8 cellular contexts compared by ENCODE assay signal in the genomic region with DNA sequence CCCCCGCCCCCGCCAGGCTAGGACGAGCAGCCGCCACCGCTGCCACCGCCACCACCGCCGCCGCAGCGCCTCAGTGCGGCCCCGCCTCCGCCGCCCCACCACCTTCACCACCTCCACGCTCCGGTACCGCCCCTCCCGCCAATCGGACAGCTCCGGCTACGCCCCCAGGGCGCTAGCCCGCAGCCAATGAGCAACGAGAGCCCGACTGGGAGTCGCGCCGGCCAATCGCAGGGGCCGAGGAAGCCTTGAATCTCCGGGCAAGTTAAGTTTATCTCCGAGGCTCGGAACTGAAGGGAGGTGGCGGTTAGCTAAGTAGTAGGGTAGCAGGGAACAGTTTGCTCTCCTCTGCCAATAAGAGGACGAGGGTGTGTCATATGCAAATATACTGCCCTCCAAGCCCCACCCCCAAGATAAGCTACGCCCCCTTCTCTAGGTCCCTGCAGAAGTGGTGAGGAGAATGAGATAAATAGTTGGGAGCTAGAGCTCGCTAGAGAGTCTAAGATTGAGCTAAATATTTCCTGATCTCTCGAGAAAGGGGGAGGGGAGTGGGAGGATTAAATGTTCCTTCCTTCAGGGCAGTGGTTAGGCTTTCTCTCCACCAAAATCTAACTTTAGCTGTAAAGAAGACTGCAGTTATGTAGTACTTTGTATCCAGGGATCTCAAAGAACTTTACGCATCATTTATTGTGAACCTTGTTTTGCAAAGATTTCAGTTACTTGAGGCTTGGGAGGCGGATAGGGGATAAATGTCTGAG. TPM values are rescaled to one million over a fixed set of nuclear protein-coding genes. Genes with fewer than 3 reads are reported as not detected.
DNase-seq lines count a peak whose midpoint lies in the region; ATAC-seq, FAIRE-seq and TF ChIP-seq lines count a peak whose summit lies in the region.

A gene with protein sequence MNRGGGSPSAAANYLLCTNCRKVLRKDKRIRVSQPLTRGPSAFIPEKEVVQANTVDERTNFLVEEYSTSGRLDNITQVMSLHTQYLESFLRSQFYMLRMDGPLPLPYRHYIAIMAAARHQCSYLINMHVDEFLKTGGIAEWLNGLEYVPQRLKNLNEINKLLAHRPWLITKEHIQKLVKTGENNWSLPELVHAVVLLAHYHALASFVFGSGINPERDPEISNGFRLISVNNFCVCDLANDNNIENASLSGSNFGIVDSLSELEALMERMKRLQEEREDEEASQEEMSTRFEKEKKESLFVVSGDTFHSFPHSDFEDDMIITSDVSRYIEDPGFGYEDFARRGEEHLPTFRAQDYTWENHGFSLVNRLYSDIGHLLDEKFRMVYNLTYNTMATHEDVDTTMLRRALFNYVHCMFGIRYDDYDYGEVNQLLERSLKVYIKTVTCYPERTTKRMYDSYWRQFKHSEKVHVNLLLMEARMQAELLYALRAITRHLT (minus strand): TSS at position 77 of the 755 bp plus-strand sequence. CDS start 342 bp downstream, outside the sequence.

- FAIRE-seq in colon (lab: Jason Lieb, UNC): peak; percentile 93

- no peaks in the 10 kb centered on the region for H3K9me3 ChIP-seq in BE2C

- no peaks in the 10 kb centered on the region for H3K36me3 ChIP-seq in BE2C

- peak within 1 kb of the TSS; percentile 91 for H3K4me3 ChIP-seq in BE2C (ENCODE audit: low read depth, low read length)

- peak; percentile 100 for DNase-seq in BE2C
- peak; percentile 51 for DNase-seq in GM19240 (ENCODE audit: insufficient read length, low spot score)
- DNase-seq in NCI-H524 treated with DMSO at 0.1 percent for 48 hours (lab: John Stamatoyannopoulos, UW): peak; percentile 97
- peak; percentile 98 for DNase-seq in activated CD4-positive, alpha-beta T cell treated with anti-CD3 and anti-CD28 coated beads for 48 hours
- DNase-seq in kidney tubule cell (ENCODE audit: low spot score): peak; percentile 100
- DNase-seq in stimulated activated CD4-positive, alpha-beta T cell treated with anti-CD3 and anti-CD28 coated beads, Interleukin-1b, Interleukin-23, amount 100 ng/mL, for 1 hour (ENCODE audit: low read depth in 2 of 2): peak; percentile 91 to 95

- no peak for TF ChIP-seq CTCF in BE2C (IDR thresholded peaks at IDR 0.05; ENCODE audit: low read depth, low read length)

- no peaks in the 10 kb centered on the region for H3K27me3 ChIP-seq in BE2C

- ATAC-seq in HG03457 (IDR thresholded peaks at IDR 0.05; ENCODE audit: unreplicated experiment): peak; percentile 96

- peaks cover 8% of the 10 kb centered on the region for H3K4me1 ChIP-seq in BE2C

RNA-seq across cellular contexts. Expression of the gene that starts here (rescaled TPM):
- polyA plus RNA-seq in BE2C (2012; ENCODE audit: insufficient read depth, insufficient read length, low read depth): 3.3 TPM

Comparison
In these comparisons a context has a peak if more than half of its experiments do, and no peak if none do; other contexts are left out.
1. Peak in every context shown above with its lines: DNase-seq, ATAC-seq and H3K4me3 ChIP-seq.